Comparison of ENCODE assay signal across 1 cellular context in genomic region chr4:46992338-46992737, GRCh38.
TF ChIP-seq lines count a peak whose summit lies in the region.

No MANE protein-coding gene starts in this region.

TF ChIP-seq in IMR-90, 13 proteins besides CTCF, POLR2A, EP300 and RAD21 (continued from another document):
- no peak for TF ChIP-seq MAZ (IDR thresholded peaks at IDR 0.05; ENCODE audit: borderline replicate concordance, low read depth, low read length)
- no peak for TF ChIP-seq RCOR1 (IDR thresholded peaks at IDR 0.05; ENCODE audit: insufficient replicate concordance, low read length)
- TF ChIP-seq NFE2L2 (IDR thresholded peaks at IDR 0.05; ENCODE audit: low read depth, low read length): no peak
- no peak for TF ChIP-seq SMC3 (IDR thresholded peaks at IDR 0.05; ENCODE audit: low read depth, low read length)
- no peak for TF ChIP-seq USF2 (IDR thresholded peaks at IDR 0.05; ENCODE audit: low read depth, low read length)
- TF ChIP-seq MXI1 (IDR thresholded peaks at IDR 0.05; ENCODE audit: borderline replicate concordance, low read depth, low read length): no peak
